Comparison of ENCODE assay signal across 16 cellular contexts in the genomic region with DNA sequence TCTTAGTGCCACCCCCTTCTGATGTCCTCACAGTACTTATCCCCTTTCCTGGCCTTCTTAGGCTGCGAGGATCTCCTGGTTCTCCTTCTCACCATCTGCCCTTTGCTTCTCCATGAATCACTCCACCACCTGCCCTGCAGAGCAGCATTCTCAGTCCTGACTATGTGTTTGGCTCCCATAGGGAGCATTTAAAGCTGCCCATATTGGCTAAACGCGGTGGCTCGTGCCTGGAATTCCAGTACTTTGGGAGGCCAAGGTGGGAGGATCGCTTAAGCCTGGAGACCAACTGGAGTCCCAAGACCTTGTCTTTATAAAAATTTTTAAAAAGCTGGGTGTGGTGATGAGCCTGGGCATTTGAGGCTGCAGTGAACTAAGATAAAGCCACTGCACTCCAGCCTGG. TPM values are rescaled to one million over a fixed set of nuclear protein-coding genes. Genes with fewer than 3 reads are reported as not detected.
DNase-seq lines count a peak whose midpoint lies in the region; ATAC-seq and TF ChIP-seq lines count a peak whose summit lies in the region.
"Had no signal": no experiment of that assay in that cellular context is flagged by ENCODE, and none has a peak within 500 bp of the region (broad histone marks: within the 10 kb centered on the region; RNA-seq: fewer than 3 reads in every experiment).

No MANE protein-coding gene starts in this region.

- BruUV-seq in mammary epithelial cell (replicated peaks; lab: Mats Ljungman, UMichigan): no TSS peak

- H3K4me3 ChIP-seq in mammary epithelial cell (replicated peaks in 1 of 3; ENCODE audit: insufficient read depth in 1 of 3, low read depth in 2 of 3, low read length in 3 of 3): no peak overlapping the region
- H3K4me3 ChIP-seq: A549; BLaER1 treated with 17β-estradiol and CSF1 and Interleukin-3, amounts not matched to agents 10 nM and 100 nM had no signal

- TF ChIP-seq CTCF in omental fat pad (IDR thresholded peaks at IDR 0.05) (no peak), mammary epithelial cell (conservative IDR thresholded peaks at IDR 0.05 in 1 of 2, IDR thresholded peaks at IDR 0.05 in 1 of 2; ENCODE audit: extremely low read depth in 1 of 2, insufficient read depth in 1 of 2, low read depth in 1 of 2, low read length in 2 of 2) (no peak)

- dilution Hi-C loops in mammary epithelial cell (cut with HindIII; ENCODE audit: low sequenced_read_pairs): no loop called here

- peaks cover 4% of the 10 kb centered on the region for H3K27me3 ChIP-seq in mammary epithelial cell (ENCODE audit: insufficient read depth, low read length)

- H3K27ac ChIP-seq in mammary epithelial cell (ENCODE audit: insufficient read depth, low read depth, low read length): no peak overlapping the region
- H3K27ac ChIP-seq: 22Rv1; A549; BLaER1 treated with 17β-estradiol and CSF1 and Interleukin-3, amounts not matched to agents 10 nM and 100 nM; C4-2B had no signal

- H4K20me1 ChIP-seq in mammary epithelial cell (ENCODE audit: insufficient read depth, low read length): no peaks in the 10 kb centered on the region

- no peaks in the 10 kb centered on the region for H3K79me2 ChIP-seq in mammary epithelial cell (ENCODE audit: insufficient read depth, low read length)

- H3K36me3 ChIP-seq in mammary epithelial cell (ENCODE audit: insufficient read depth, low read length): no peaks in the 10 kb centered on the region
- H3K36me3 ChIP-seq: BLaER1 treated with 17β-estradiol and CSF1 and Interleukin-3, amounts not matched to agents 10 nM and 100 nM had no signal

- intact Hi-C loops in sciatic nerve (cut with DNase I) (no loop called here), mammary epithelial cell (cut with micrococcal nuclease) (no loop called here)

- no peak for ATAC-seq in omental fat pad (ENCODE audit: low FRiP score)
- ATAC-seq in sciatic nerve: no peak
- ATAC-seq: CD8-positive, alpha-beta T cell had no signal

- H3K9me3 ChIP-seq in mammary epithelial cell (replicated peaks; ENCODE audit: insufficient read depth, low read length): no peaks in the 10 kb centered on the region
- H3K9me3 ChIP-seq: Caco-2 had no signal

- H2AFZ ChIP-seq in mammary epithelial cell (ENCODE audit: low read depth, low read length): no peak overlapping the region

- whole genome bisulfite sequencing in mammary epithelial cell (ENCODE audit: low coverage, missing lambda C conversion rate): 94% methylated on average over 5 of the region's 5 CpGs

- H3K4me1 ChIP-seq in mammary epithelial cell (ENCODE audit: insufficient read depth, low read length): no peaks in the 10 kb centered on the region
- H3K4me1 ChIP-seq: BLaER1 treated with 17β-estradiol and CSF1 and Interleukin-3, amounts not matched to agents 10 nM and 100 nM had no signal

- no peak overlapping the region for H3K9ac ChIP-seq in mammary epithelial cell (ENCODE audit: insufficient read depth, low read length)
- H3K9ac ChIP-seq: BLaER1 treated with 17β-estradiol and CSF1 and Interleukin-3, amounts not matched to agents 10 nM and 100 nM had no signal

- peak; percentile 15 for DNase-seq in DMS 273 (lab: John Stamatoyannopoulos, UW; ENCODE audit: unreplicated experiment)
- DNase-seq in DMS 273 treated with DMSO at 0.1 percent for 48 hours (lab: John Stamatoyannopoulos, UW): no peak
- peak; percentile 3 for DNase-seq in omental fat pad (ENCODE audit: low spot score)
- peak; percentile 19 for DNase-seq in sciatic nerve (ENCODE audit: low spot score)
- DNase-seq in mammary epithelial cell: no peak
- DNase-seq: AML-193; Caco-2; Calu3; CD4-positive, alpha-beta T cell; CD8-positive, alpha-beta T cell; DMS79 treated with DMSO at 0.1 percent for 48 hours; GF-D8 had no signal

- CTCF ChIA-PET in mammary epithelial cell (lab: Charles Lee; ENCODE audit: low non-redundant PET): no interaction called here

- in situ Hi-C loops in mammary epithelial cell (cut with MboI; ENCODE audit: low sequenced_read_pairs in 2 of 2): no loop called here

- no peak overlapping the region for H3K4me2 ChIP-seq in mammary epithelial cell (ENCODE audit: insufficient read depth, low read depth, low read length)
- H3K4me2 ChIP-seq: A549; BLaER1 treated with 17β-estradiol and CSF1 and Interleukin-3, amounts not matched to agents 10 nM and 100 nM had no signal

RNA-seq across cellular contexts. Expression of gene TLE3, which starts 36.1 kb away (rescaled TPM):
- total RNA-seq in omental fat pad: 100 to 1,000 TPM in 2 of 4 donors, 10 to 100 TPM in 2; 44.0 to 159 (median 78.8) TPM
- total RNA-seq in sciatic nerve: 90.1 TPM
- total RNA-seq in mammary epithelial cell: 10 to 100 TPM; 27.6 to 32.0 TPM
- 21.2 TPM for polyA plus RNA-seq in mammary epithelial cell
- polyA minus RNA-seq in mammary epithelial cell: 53.7 TPM

Comparison
In these comparisons a context has a peak if more than half of its experiments do, and no peak if none do; other contexts are left out.
1. DNase-seq: peak in DMS 273 (single experiment), omental fat pad (single experiment) and sciatic nerve (single experiment); none in DMS 273 treated with DMSO at 0.1 percent for 48 hours (single experiment) and mammary epithelial cell (single experiment).